9 cellular contexts compared by ENCODE assay signal in genomic region chr17:40341808-40342574, GRCh38. TPM values are rescaled to one million over a fixed set of nuclear protein-coding genes. Genes with fewer than 3 reads are reported as not detected.
DNase-seq lines count a peak whose midpoint lies in the region; ATAC-seq and TF ChIP-seq lines count a peak whose summit lies in the region.
"Had no signal": no experiment of that assay in that cellular context is flagged by ENCODE, and none has a peak within 500 bp of the region (broad histone marks: within the 10 kb centered on the region; RNA-seq: fewer than 3 reads in every experiment).

No MANE protein-coding gene starts in this region.

- H3K36me3 Mint-ChIP-seq in CD4-positive, alpha-beta memory T cell, result peaks cover 9 to 31% of the 10 kb centered on the region in 2 donors
- H3K36me3 Mint-ChIP-seq in IgD-negative memory B cell (peaks cover 3% of the 10 kb centered on the region), nephron (ENCODE audit: low read depth) (peaks cover 11% of the 10 kb centered on the region)
- H3K36me3 Mint-ChIP-seq in activated CD8-positive, alpha-beta T cell treated with anti-CD3 and anti-CD28 coated beads for 36 hours (ENCODE audit: low read depth), result peaks cover 33% of the 10 kb centered on the region

- POLR2A ChIA-PET in CD4-positive, alpha-beta memory T cell (lab: Charles Lee; ENCODE audit: partially characterized antibody), result interaction anchor here (2.2 to 29.0 kb wide), 2 partner anchors 10 to 27 kb away, joined by 6 to 1054 read pairs; partner anchors contain the start of gene RARA
- POLR2A ChIA-PET in activated CD8-positive, alpha-beta T cell treated with anti-CD3 and anti-CD28 coated beads for 36 hours (lab: Charles Lee), result interaction anchor here (0.6 to 2.7 kb wide), 9 partner anchors 11 to 51 kb away, joined by 3 to 10 read pairs (median 4); no protein-coding TSS in a partner anchor

- DNase-seq in CD4-positive, alpha-beta memory T cell, result no peak
- no peak for DNase-seq in activated CD8-positive, alpha-beta T cell treated with anti-CD3 and anti-CD28 coated beads for 36 hours
- DNase-seq in foreskin fibroblast (peak in 1 of 2 donors; percentile 81), pons (ENCODE audit: low spot score) (no peak)

- H3K27ac ChIP-seq in CD4-positive, alpha-beta memory T cell (ENCODE audit: low read depth, low read length), result peak overlapping the region; percentile 90

- H3K27me3 Mint-ChIP-seq in CD4-positive, alpha-beta memory T cell, result no peaks in the 10 kb centered on the region
- H3K27me3 Mint-ChIP-seq in IgD-negative memory B cell (no peaks in the 10 kb centered on the region), nephron (ENCODE audit: low read depth) (no peaks in the 10 kb centered on the region)
- no peaks in the 10 kb centered on the region for H3K27me3 Mint-ChIP-seq in activated CD8-positive, alpha-beta T cell treated with anti-CD3 and anti-CD28 coated beads for 36 hours

- intact Hi-C loops in CD4-positive, alpha-beta memory T cell (cut with micrococcal nuclease), result loop anchor here (1.0 kb wide), 3 partner anchors 16 to 39 kb away; no protein-coding TSS in a partner anchor
- intact Hi-C loops in activated CD8-positive, alpha-beta T cell treated with anti-CD3 and anti-CD28 coated beads for 36 hours (cut with micrococcal nuclease), result no loop called here

- H3K9me3 Mint-ChIP-seq in CD4-positive, alpha-beta memory T cell, result no peaks in the 10 kb centered on the region
- no peaks in the 10 kb centered on the region for H3K9me3 Mint-ChIP-seq in IgD-negative memory B cell
- no peaks in the 10 kb centered on the region for H3K9me3 Mint-ChIP-seq in activated CD8-positive, alpha-beta T cell treated with anti-CD3 and anti-CD28 coated beads for 36 hours
- H3K9me3 Mint-ChIP-seq in nephron, result no peaks in the 10 kb centered on the region

- H3K36me3 ChIP-seq in CD4-positive, alpha-beta memory T cell (ENCODE audit: insufficient read depth, low read length), result peaks cover 10% of the 10 kb centered on the region

- no peaks in the 10 kb centered on the region for H3K27me3 ChIP-seq in CD4-positive, alpha-beta memory T cell (ENCODE audit: insufficient read depth, low read length)

- peak overlapping the region; percentile 70 to 99 (median 98) for H3K27ac Mint-ChIP-seq in CD4-positive, alpha-beta memory T cell
- H3K27ac Mint-ChIP-seq in IgD-negative memory B cell (peak overlapping the region in 2 of 3 donors; percentile 93), nephron (peak overlapping the region; percentile 75 to 99 (median 90))
- peak overlapping the region; percentile 30 for H3K27ac Mint-ChIP-seq in activated CD8-positive, alpha-beta T cell treated with anti-CD3 and anti-CD28 coated beads for 36 hours

- H3K4me1 ChIP-seq in CD4-positive, alpha-beta memory T cell (ENCODE audit: insufficient read depth, low read length), result peaks cover 90% of the 10 kb centered on the region

- H3K4me3 ChIP-seq in CD4-positive, alpha-beta memory T cell (ENCODE audit: low read length in 2 of 2), result peak overlapping the region; percentile 51 to 69
- peak overlapping the region; percentile 57 to 79 for H3K4me3 ChIP-seq in foreskin fibroblast (ENCODE audit: low read depth in 1 of 2, low read length in 2 of 2)

- H3K4me3 Mint-ChIP-seq in CD4-positive, alpha-beta memory T cell, result peak overlapping the region; percentile 63 to 92 (median 86)
- H3K4me3 Mint-ChIP-seq in IgD-negative memory B cell (peak overlapping the region; percentile 71 to 95 (median 88)), nephron (peak overlapping the region; percentile 95 to 98 (median 97))
- peak overlapping the region; percentile 68 for H3K4me3 Mint-ChIP-seq in activated CD8-positive, alpha-beta T cell treated with anti-CD3 and anti-CD28 coated beads for 36 hours

- TF ChIP-seq CTCF in activated CD8-positive, alpha-beta T cell treated with anti-CD3 and anti-CD28 coated beads for 36 hours (IDR thresholded peaks at IDR 0.05), result no peak
- TF ChIP-seq CTCF in foreskin fibroblast (IDR thresholded peaks at IDR 0.05; ENCODE audit: low read depth, low read length), result no peak
- TF ChIP-seq CTCF in nephron (IDR thresholded peaks at IDR 0.05; ENCODE audit: unreplicated experiment in 3 of 3), result no peak

- ATAC-seq in activated CD8-positive, alpha-beta T cell treated with anti-CD3 and anti-CD28 coated beads for 36 hours, result no peak
- ATAC-seq in GM19395 (IDR thresholded peaks at IDR 0.05; ENCODE audit: unreplicated experiment) (no peak), GM21786 (IDR thresholded peaks at IDR 0.05; ENCODE audit: unreplicated experiment) (no peak)

- CTCF ChIA-PET in CD4-positive, alpha-beta memory T cell (lab: Charles Lee; ENCODE audit: partially characterized antibody), result interaction anchor here (1.2 to 4.5 kb wide), 8 partner anchors 13 to 190 kb away, joined by 3 to 46 read pairs (median 11); no protein-coding TSS in a partner anchor
- CTCF ChIA-PET in activated CD8-positive, alpha-beta T cell treated with anti-CD3 and anti-CD28 coated beads for 36 hours (lab: Charles Lee), result interaction anchor here (0.8 to 26.3 kb wide), 6 partner anchors 11 to 266 kb away, joined by 3 to 780 read pairs (median 4); partner anchors contain the start of genes CDC6 and RARA

- peaks cover 43 to 86% (median 73%) of the 10 kb centered on the region in 4 donors for H3K4me1 Mint-ChIP-seq in CD4-positive, alpha-beta memory T cell
- H3K4me1 Mint-ChIP-seq in IgD-negative memory B cell (peaks cover 37 to 54% (median 51%) of the 10 kb centered on the region in 3 donors), nephron (peaks cover 58% of the 10 kb centered on the region)
- H3K4me1 Mint-ChIP-seq in activated CD8-positive, alpha-beta T cell treated with anti-CD3 and anti-CD28 coated beads for 36 hours (ENCODE audit: low read depth), result peaks cover 77% of the 10 kb centered on the region

- no peaks in the 10 kb centered on the region for H3K9me3 ChIP-seq in CD4-positive, alpha-beta memory T cell (ENCODE audit: control insufficient read depth in 1 of 2, low read length in 2 of 2)

RNA-seq across cellular contexts. Expression of gene GJD3, which starts 22.5 kb away (rescaled TPM):
- not detected for total RNA-seq in CD4-positive, alpha-beta memory T cell
- not detected for polyA plus RNA-seq in CD4-positive, alpha-beta memory T cell
- polyA plus RNA-seq in IgD-negative memory B cell, result not detected
- not detected for total RNA-seq in activated CD8-positive, alpha-beta T cell treated with anti-CD3 and anti-CD28 coated beads for 36 hours
- total RNA-seq: T-helper 2 cell treated with Interferon-gamma antibody and Interleukin-4, amounts not matched to agents 100 ng/mL and 5 ng/mL, for 36 hours had no signal

RNA-seq across cellular contexts. Expression of gene RARA, which starts 33.0 kb away (rescaled TPM):
- total RNA-seq in CD4-positive, alpha-beta memory T cell, result 10 to 100 TPM; 54.1 to 54.5 TPM
- polyA plus RNA-seq in CD4-positive, alpha-beta memory T cell, result 10 to 100 TPM in 1 of 2 donors, 1 to 10 TPM in 1; 5.1 to 20.7 TPM
- polyA plus RNA-seq in IgD-negative memory B cell, result 13.7 TPM
- 10 to 100 TPM; 34.7 to 36.2 TPM for total RNA-seq in activated CD8-positive, alpha-beta T cell treated with anti-CD3 and anti-CD28 coated beads for 36 hours

RNA-seq across cellular contexts. Expression of gene CDC6, which starts 54.3 kb away (rescaled TPM):
- 1 to 10 TPM in 1 of 2 experiments, under 1 TPM in 1; 0.72 to 2.1 TPM for total RNA-seq in CD4-positive, alpha-beta memory T cell
- under 1 TPM; 0.61 to 0.87 TPM for polyA plus RNA-seq in CD4-positive, alpha-beta memory T cell
- 0.93 TPM for polyA plus RNA-seq in IgD-negative memory B cell
- total RNA-seq in activated CD8-positive, alpha-beta T cell treated with anti-CD3 and anti-CD28 coated beads for 36 hours, result 100 to 1,000 TPM; 110 to 118 TPM

Comparison
In these comparisons a context has a peak if more than half of its experiments do, and no peak if none do; other contexts are left out.
1. H3K27ac Mint-ChIP-seq: peak in every context shown above with its lines; median percentile 98 in CD4-positive, alpha-beta memory T cell; 93 in IgD-negative memory B cell; 90 in nephron; 30 in activated CD8-positive, alpha-beta T cell treated with anti-CD3 and anti-CD28 coated beads for 36 hours.
2. RNA of gene CDC6, which starts 54.3 kb away (total RNA-seq): 110 to 118 TPM in activated CD8-positive, alpha-beta T cell treated with anti-CD3 and anti-CD28 coated beads for 36 hours; 0.72 to 2.1 TPM in CD4-positive, alpha-beta memory T cell; every median in the first group is over 10 times any median in the second.
3. Peak in every context shown above with its lines, with median percentiles within 50 percentile points of each other: H3K4me3 Mint-ChIP-seq.